ENCODE assay signal across 8 cellular contexts in genomic region chr6:42142118-42142835, GRCh38. TPM values are rescaled to one million over a fixed set of nuclear protein-coding genes. Genes with fewer than 3 reads are reported as not detected.
DNase-seq lines count a peak whose midpoint lies in the region; ATAC-seq lines count a peak whose summit lies in the region.

TSS of gene C6orf132 (minus strand) at chr6:42142620. CDS start at chr6:42142444, 176 bp downstream.

- H3K9me3 ChIP-seq in duodenal mucosa (ENCODE audit: control insufficient read depth in 1 of 2, low read length in 2 of 2), result no peaks in the 10 kb centered on the region
- H3K9me3 ChIP-seq in aorta (ENCODE audit: control insufficient read depth, low read length), result no peaks in the 10 kb centered on the region

- WGBS in mesendoderm (ENCODE audit: extremely low coverage, insufficient coverage, low lambda C conversion rate), result no CpG with 5 or more reads among the region's 60 CpGs
- WGBS in aorta, 2 donors, result 2% methylated on average over 60 of the region's 60 CpGs

- ATAC-seq in aorta (ENCODE audit: low FRiP score), result peak; percentile 49
- ATAC-seq in HG03280 (IDR thresholded peaks at IDR 0.05; ENCODE audit: unreplicated experiment), result no peak
- no peak for ATAC-seq in GM21528 (IDR thresholded peaks at IDR 0.05; ENCODE audit: low FRiP score, unreplicated experiment)

- intact Hi-C loops in aorta (cut with DNase I), result no loop called here

- H3K27me3 ChIP-seq in duodenal mucosa (ENCODE audit: control insufficient read depth in 1 of 2, insufficient read depth in 2 of 2, low read length in 2 of 2) (peaks cover 0 to 9% of the 10 kb centered on the region in 2 donors), mesendoderm (ENCODE audit: insufficient read depth, low read length, poor library complexity) (no peaks in the 10 kb centered on the region), aorta (ENCODE audit: control insufficient read depth in 1 of 2, insufficient read depth in 2 of 2, low read length in 1 of 2) (no peaks in the 10 kb centered on the region)

- H3K79me2 ChIP-seq in mesendoderm (ENCODE audit: control insufficient read depth, insufficient read depth, low read length), result peaks cover 33% of the 10 kb centered on the region

- H3K79me1 ChIP-seq in mesendoderm (ENCODE audit: low read length), result peaks cover 11% of the 10 kb centered on the region

- peak within 1 kb of the TSS; percentile 84 to 93 for H3K9ac ChIP-seq in duodenal mucosa (ENCODE audit: low read depth in 1 of 2, low read length in 2 of 2)
- H3K9ac ChIP-seq in mesendoderm (ENCODE audit: low read length), result peak within 1 kb of the TSS; percentile 92

- no peak within 1 kb of the TSS for H2BK15ac ChIP-seq in mesendoderm (replicated peaks; ENCODE audit: low read depth)

- peak within 1 kb of the TSS; percentile 93 for H2AK5ac ChIP-seq in mesendoderm (ENCODE audit: low read length)

- H3K4me3 ChIP-seq in duodenal mucosa (ENCODE audit: low read depth in 1 of 2, low read length in 2 of 2), result peak within 1 kb of the TSS; percentile 72 to 81
- peak within 1 kb of the TSS; percentile 91 for H3K4me3 ChIP-seq in mesendoderm (ENCODE audit: low read length)
- peak within 1 kb of the TSS in 1 of 2 donors; percentile 22 for H3K4me3 ChIP-seq in aorta (ENCODE audit: low read length in 2 of 2)

- H3K4ac ChIP-seq in mesendoderm (ENCODE audit: low read depth, low read length), result peak within 1 kb of the TSS; percentile 66

- H2BK120ac ChIP-seq in mesendoderm (ENCODE audit: low read depth, low read length), result no peak within 1 kb of the TSS

- H3K36me3 ChIP-seq in duodenal mucosa (ENCODE audit: control insufficient read depth in 1 of 2, insufficient read depth in 2 of 2, low read length in 2 of 2) (no peaks in the 10 kb centered on the region), mesendoderm (ENCODE audit: control insufficient read depth, insufficient read depth, low read length) (no peaks in the 10 kb centered on the region), aorta (ENCODE audit: control insufficient read depth in 1 of 2, insufficient read depth in 2 of 2, low read length in 1 of 2) (no peaks in the 10 kb centered on the region)

- H3K23ac ChIP-seq in mesendoderm (ENCODE audit: low read length), result peak within 1 kb of the TSS; percentile 97

- peak within 1 kb of the TSS; percentile 94 for H2BK5ac ChIP-seq in mesendoderm (ENCODE audit: low read length)

- H4K5ac ChIP-seq in mesendoderm (ENCODE audit: low read length), result peak within 1 kb of the TSS; percentile 40

- H3K27ac ChIP-seq in duodenal mucosa (ENCODE audit: low read depth, low read length) (peak within 1 kb of the TSS; percentile 84), mesendoderm (ENCODE audit: low read depth, low read length) (peak within 1 kb of the TSS; percentile 64), aorta (ENCODE audit: low read depth in 1 of 2, low read length in 2 of 2) (no peak within 1 kb of the TSS)

- H3K56ac ChIP-seq in mesendoderm (ENCODE audit: low read length), result peak within 1 kb of the TSS; percentile 89

- H3K4me2 ChIP-seq in mesendoderm (ENCODE audit: low read length), result peak within 1 kb of the TSS; percentile 92

- H4K8ac ChIP-seq in mesendoderm (ENCODE audit: low read depth, low read length), result no peak within 1 kb of the TSS

- H3K4me1 ChIP-seq in duodenal mucosa (ENCODE audit: control insufficient read depth in 1 of 2, insufficient read depth in 2 of 2, low read length in 2 of 2), result peaks cover 28 to 29% of the 10 kb centered on the region in 2 donors
- H3K4me1 ChIP-seq in mesendoderm (ENCODE audit: control insufficient read depth, low read depth, low read length), result peaks cover 21% of the 10 kb centered on the region
- H3K4me1 ChIP-seq in aorta (ENCODE audit: control insufficient read depth in 1 of 2, insufficient read depth in 2 of 2, low read length in 2 of 2), result no peaks in the 10 kb centered on the region

- peak within 1 kb of the TSS; percentile 81 for H3K18ac ChIP-seq in mesendoderm (ENCODE audit: low read length)

- DNase-seq in COLO668 (lab: John Stamatoyannopoulos, UW; ENCODE audit: unreplicated experiment) (peak; percentile 56), NCI-H2171 (lab: John Stamatoyannopoulos, UW) (peak; percentile 7), mesendoderm (peak; percentile 74), aorta (no peak), GDM1 (lab: John Stamatoyannopoulos, UW) (no peak)

RNA-seq across cellular contexts. Expression of gene C6orf132, which starts in this region (rescaled TPM):
- 41.7 TPM for polyA plus RNA-seq in mesendoderm (2013, experiment 1 of 2)
- 44.6 TPM for polyA plus RNA-seq in mesendoderm (2013, experiment 2 of 2)
- total RNA-seq in aorta, result 1 to 10 TPM; 1.7 to 3.1 TPM
- polyA plus RNA-seq in aorta, result 10 to 100 TPM in 1 of 2 donors, under 1 TPM in 1; 0.51 to 30.7 TPM

Comparison
In these comparisons a context has a peak if more than half of its experiments do, and no peak if none do; other contexts are left out.
1. DNase-seq: peak in COLO668 (single experiment), NCI-H2171 (single experiment) and mesendoderm (single experiment); none in aorta (0 of 2) and GDM1 (single experiment).
2. H3K27ac ChIP-seq: peak in duodenal mucosa (single experiment) and mesendoderm (single experiment); none in aorta (0 of 2).